In genomic region chr3:57583544-57583943, GRCh38 we compare ENCODE assay signal across 23 cellular contexts. TPM values are rescaled to one million over a fixed set of nuclear protein-coding genes. Genes with fewer than 3 reads are reported as not detected.
DNase-seq lines count a peak whose midpoint lies in the region; ATAC-seq, FAIRE-seq and TF ChIP-seq lines count a peak whose summit lies in the region.
"Had no signal": no experiment of that assay in that cellular context is flagged by ENCODE, and none has a peak within 500 bp of the region (broad histone marks: within the 10 kb centered on the region; RNA-seq: fewer than 3 reads in every experiment).

No MANE protein-coding gene starts in this region.

- no peak overlapping the region for H4K5ac ChIP-seq in IMR-90 (ENCODE audit: low read depth, low read length)

- H2AK9ac ChIP-seq in IMR-90 (replicated peaks; ENCODE audit: low read depth, low read length, poor library complexity) = no peak overlapping the region

- no peak overlapping the region for H3K14ac ChIP-seq in IMR-90 (replicated peaks; ENCODE audit: low read depth, low read length)

- WGBS in IMR-90 (ENCODE audit: extremely low coverage in 2 of 2, insufficient read length in 1 of 2), 2 experiments = no CpG with 5 or more reads among the region's 2 CpGs

- peak overlapping the region; percentile 22 for H3K27ac Mint-ChIP-seq in chondrocyte (ENCODE audit: unreplicated experiment)
- H3K27ac Mint-ChIP-seq in activated CD8-positive, alpha-beta memory T cell treated with anti-CD3 and anti-CD28 coated beads, Interleukin-2, amount 10 ng/mL, durations not matched to agents 7 days and 5 days = no peak overlapping the region
- H3K27ac Mint-ChIP-seq: activated CD4-positive, alpha-beta memory T cell treated with anti-CD3 and anti-CD28 coated beads, Interleukin-2, amount 10 ng/mL, durations not matched to agents 7 days and 5 days; activated naive CD8-positive, alpha-beta T cell treated with anti-CD3 and anti-CD28 coated beads, Interleukin-2, amount 10 ng/mL, durations not matched to agents 7 days and 5 days had no signal

- ATAC-seq in IMR-90 (ENCODE audit: low read depth) = no peak
- ATAC-seq in activated CD8-positive, alpha-beta memory T cell treated with anti-CD3 and anti-CD28 coated beads, Interleukin-2, amount 10 ng/mL, durations not matched to agents 7 days and 5 days = no peak

- no peak overlapping the region for H3K4ac ChIP-seq in IMR-90 (ENCODE audit: low read depth, low read length)

- H3K27ac ChIP-seq in IMR-90 (ENCODE audit: insufficient read depth, low read length) = no peak overlapping the region
- peak overlapping the region; percentile 20 for H3K27ac ChIP-seq in neutrophil
- H3K27ac ChIP-seq: ascending aorta, left ventricle myocardium inferior, ovary, right atrium auricular region, spleen, upper lobe of right lung had no signal

- no peak overlapping the region for H4K91ac ChIP-seq in IMR-90 (ENCODE audit: insufficient read depth, low read depth, low read length)

- H2BK20ac ChIP-seq in IMR-90 (ENCODE audit: low read depth, low read length) = no peak overlapping the region

- no peak overlapping the region for H3K9ac ChIP-seq in IMR-90 (ENCODE audit: low read depth, low read length)

- H4K8ac ChIP-seq in IMR-90 (ENCODE audit: low read depth in 2 of 2, low read length in 2 of 2) = no peak overlapping the region

- H3K4me3 Mint-ChIP-seq in chondrocyte (ENCODE audit: unreplicated experiment) = no peak overlapping the region
- H3K4me3 Mint-ChIP-seq in activated CD8-positive, alpha-beta memory T cell treated with anti-CD3 and anti-CD28 coated beads, Interleukin-2, amount 10 ng/mL, durations not matched to agents 7 days and 5 days = no peak overlapping the region
- H3K4me3 Mint-ChIP-seq: activated CD4-positive, alpha-beta memory T cell treated with anti-CD3 and anti-CD28 coated beads, Interleukin-2, amount 10 ng/mL, durations not matched to agents 7 days and 5 days; activated naive CD8-positive, alpha-beta T cell treated with anti-CD3 and anti-CD28 coated beads, Interleukin-2, amount 10 ng/mL, durations not matched to agents 7 days and 5 days; nephron had no signal

- CTCF ChIA-PET in IMR-90 (lab: Yijun Ruan, JAX) = no interaction called here
- CTCF ChIA-PET in activated CD8-positive, alpha-beta memory T cell treated with anti-CD3 and anti-CD28 coated beads, Interleukin-2, amount 10 ng/mL, durations not matched to agents 7 days and 5 days (lab: Charles Lee) = no interaction called here

- H3K4me2 ChIP-seq in IMR-90 (ENCODE audit: low read depth, low read length) = no peak overlapping the region

- DNase-seq in IMR-90 (no peak), OCI-M1 (lab: John Stamatoyannopoulos, UW) (peak; percentile 36), chondrocyte (ENCODE audit: low spot score) (no peak), GM12891 (ENCODE audit: insufficient read length, low spot score) (no peak), iPS-NIHi7 (ENCODE audit: extremely low spot score) (no peak)
- DNase-seq in activated CD8-positive, alpha-beta memory T cell treated with anti-CD3 and anti-CD28 coated beads, Interleukin-2, amount 10 ng/mL, durations not matched to agents 7 days and 5 days = no peak
- DNase-seq: activated CD4-positive, alpha-beta memory T cell treated with anti-CD3 and anti-CD28 coated beads, Interleukin-2, amount 10 ng/mL, durations not matched to agents 7 days and 5 days; activated CD4-positive, CD25-positive, alpha-beta regulatory T cell treated with anti-CD3 and anti-CD28 coated beads, Interleukin-2, amount 50 U/mL, for 72 hours; activated effector memory CD4-positive, alpha-beta T cell treated with Interleukin-2 at 50 U/mL for 16 hours; activated naive CD8-positive, alpha-beta T cell treated with anti-CD3 and anti-CD28 coated beads, Interleukin-2, amount 10 ng/mL, durations not matched to agents 7 days and 5 days; dorsolateral prefrontal cortex; left ventricle myocardium inferior; midbrain; NCI-H187; NCI-H510A treated with DMSO at 0.1 percent for 48 hours; ovary; spleen; upper lobe of right lung had no signal

- no peak overlapping the region for H2BK15ac ChIP-seq in IMR-90 (ENCODE audit: low read depth, low read length)

- H3K27me3 ChIP-seq in IMR-90 (ENCODE audit: control insufficient read depth, insufficient read depth, low read length) (no peaks in the 10 kb centered on the region), neutrophil (no peaks in the 10 kb centered on the region)
- H3K27me3 ChIP-seq: ascending aorta, dorsolateral prefrontal cortex, ovary, right atrium auricular region, spleen, upper lobe of right lung had no signal

- intact Hi-C loops in IMR-90 (cut with micrococcal nuclease) = no loop called here

- no peak overlapping the region for H2AFZ ChIP-seq in IMR-90 (replicated peaks; ENCODE audit: low read length, poor library complexity)

- no peaks in the 10 kb centered on the region for H3K27me3 Mint-ChIP-seq in chondrocyte (ENCODE audit: low read depth)
- H3K27me3 Mint-ChIP-seq in activated CD8-positive, alpha-beta memory T cell treated with anti-CD3 and anti-CD28 coated beads, Interleukin-2, amount 10 ng/mL, durations not matched to agents 7 days and 5 days = no peaks in the 10 kb centered on the region
- H3K27me3 Mint-ChIP-seq: activated CD4-positive, alpha-beta memory T cell treated with anti-CD3 and anti-CD28 coated beads, Interleukin-2, amount 10 ng/mL, durations not matched to agents 7 days and 5 days; activated naive CD8-positive, alpha-beta T cell treated with anti-CD3 and anti-CD28 coated beads, Interleukin-2, amount 10 ng/mL, durations not matched to agents 7 days and 5 days had no signal

- dilution Hi-C loops in IMR-90 (cut with HindIII; ENCODE audit: low sequenced_read_pairs, unreplicated experiment) = no loop called here

- no TSS peak for BruUV-seq in IMR-90 (replicated peaks; lab: Mats Ljungman, UMichigan)

- H3K56ac ChIP-seq in IMR-90 (ENCODE audit: extremely low read depth, insufficient read depth, low read length) = no peak overlapping the region

- H3K9me3 Mint-ChIP-seq in chondrocyte (ENCODE audit: low read depth) = no peaks in the 10 kb centered on the region
- H3K9me3 Mint-ChIP-seq in activated CD8-positive, alpha-beta memory T cell treated with anti-CD3 and anti-CD28 coated beads, Interleukin-2, amount 10 ng/mL, durations not matched to agents 7 days and 5 days (ENCODE audit: low read depth) = no peaks in the 10 kb centered on the region
- H3K9me3 Mint-ChIP-seq: activated CD4-positive, alpha-beta memory T cell treated with anti-CD3 and anti-CD28 coated beads, Interleukin-2, amount 10 ng/mL, durations not matched to agents 7 days and 5 days; activated naive CD8-positive, alpha-beta T cell treated with anti-CD3 and anti-CD28 coated beads, Interleukin-2, amount 10 ng/mL, durations not matched to agents 7 days and 5 days; nephron had no signal

- no peak for TF ChIP-seq RAD21 in IMR-90 (IDR thresholded peaks at IDR 0.05; ENCODE audit: low read length)

- in situ Hi-C loops in IMR-90 (cut with MboI; ENCODE audit: low sequenced_read_pairs) = no loop called here

- TF ChIP-seq CTCF in IMR-90 (conservative IDR thresholded peaks at IDR 0.05; ENCODE audit: low read depth, low read length) (no peak), chondrocyte (IDR thresholded peaks at IDR 0.05) (no peak), neutrophil (IDR thresholded peaks at IDR 0.05) (no peak)

- POLR2A ChIA-PET in IMR-90 (lab: Charles Lee; ENCODE audit: unreplicated experiment) = no interaction called here

- H3K36me3 ChIP-seq in IMR-90 (ENCODE audit: control insufficient read depth, insufficient read depth, low read length) (peaks cover 32% of the 10 kb centered on the region), neutrophil (peaks cover 25% of the 10 kb centered on the region)
- H3K36me3 ChIP-seq: ovary had no signal

- H2BK120ac ChIP-seq in IMR-90 (ENCODE audit: low read depth, low read length) = no peak overlapping the region

- peaks cover 3 to 29% of the 10 kb centered on the region in 2 experiments; a peak in 3 of 4 replicates for H3K79me1 ChIP-seq in IMR-90 (ENCODE audit: low read depth in 1 of 2, low read length in 2 of 2)

- FAIRE-seq in GM12891 (lab: Jason Lieb, UNC) = no peak
- FAIRE-seq: endothelial cell of umbilical vein had no signal

- no peak overlapping the region for H3K18ac ChIP-seq in IMR-90 (ENCODE audit: low read depth, low read length)

- no peaks in the 10 kb centered on the region for H3K9me3 ChIP-seq in IMR-90 (ENCODE audit: control insufficient read depth, insufficient read depth, low read length)
- H3K9me3 ChIP-seq in neutrophil = no peaks in the 10 kb centered on the region
- H3K9me3 ChIP-seq: ascending aorta, left ventricle myocardium inferior, ovary, right atrium auricular region, spleen, upper lobe of right lung had no signal

- H3K4me3 ChIP-seq in IMR-90 (ENCODE audit: insufficient read depth, low read depth, low read length) (no peak overlapping the region), neutrophil (ENCODE audit: low read depth in 1 of 2, low read length in 1 of 2) (no peak overlapping the region)
- H3K4me3 ChIP-seq: ascending aorta, dorsolateral prefrontal cortex, left ventricle myocardium inferior, ovary, right atrium auricular region, spleen, upper lobe of right lung had no signal

- no peak overlapping the region for H2BK5ac ChIP-seq in IMR-90 (ENCODE audit: low read depth, low read length, poor library complexity, severe bottlenecking)

- H2AK5ac ChIP-seq in IMR-90 (ENCODE audit: low read depth, low read length) = no peak overlapping the region

- TF ChIP-seq POLR2A in IMR-90 (IDR thresholded peaks at IDR 0.05; ENCODE audit: low read depth, low read length) (no peak), GM12891 (IDR thresholded peaks at IDR 0.05; ENCODE audit: low read depth, low read length) (no peak)

- peaks cover 47% of the 10 kb centered on the region for H3K4me1 Mint-ChIP-seq in chondrocyte (ENCODE audit: low read depth)
- peaks cover 16% of the 10 kb centered on the region for H3K4me1 Mint-ChIP-seq in activated CD8-positive, alpha-beta memory T cell treated with anti-CD3 and anti-CD28 coated beads, Interleukin-2, amount 10 ng/mL, durations not matched to agents 7 days and 5 days
- H3K4me1 Mint-ChIP-seq: nephron had no signal

- peaks cover 98% of the 10 kb centered on the region for H4K20me1 ChIP-seq in IMR-90 (ENCODE audit: insufficient read depth, low read length)

- H3K23ac ChIP-seq in IMR-90 (ENCODE audit: low read depth, low read length) = 0 out of 2 replicates have a peak overlapping the region, but pooled peaks have one; percentile 65

- H3K9me1 ChIP-seq in IMR-90 (ENCODE audit: insufficient read depth, low read length) = peaks cover 5% of the 10 kb centered on the region; the same call in 1 of the 2 replicates

- H3K36me3 Mint-ChIP-seq in chondrocyte (ENCODE audit: low read depth) = peaks cover 12% of the 10 kb centered on the region
- H3K36me3 Mint-ChIP-seq in activated CD8-positive, alpha-beta memory T cell treated with anti-CD3 and anti-CD28 coated beads, Interleukin-2, amount 10 ng/mL, durations not matched to agents 7 days and 5 days = peaks cover 20% of the 10 kb centered on the region

- H3K4me1 ChIP-seq in IMR-90 (ENCODE audit: control insufficient read depth, insufficient read depth, low read length) = peaks cover 4% of the 10 kb centered on the region
- peaks cover 10% of the 10 kb centered on the region in 2 experiments for H3K4me1 ChIP-seq in neutrophil (ENCODE audit: control insufficient read depth in 1 of 2, insufficient read depth in 1 of 2, low read depth in 1 of 2, low read length in 1 of 2)

RNA-seq across cellular contexts. Expression of gene ARF4, which starts 13.6 kb away (rescaled TPM):
- 172 and 290 TPM in 2 replicates for total RNA-seq in IMR-90 (2012; rRNA removed)
- polyA plus RNA-seq in IMR-90 (2012; rRNA removed) = 357 and 412 TPM in 2 replicates
- 104 and 250 TPM in 2 replicates for polyA plus RNA-seq in IMR-90 (2012; cell fraction: cytosol; rRNA removed)
- 132 and 157 TPM in 2 replicates for polyA plus RNA-seq in IMR-90 (2012; cell fraction: nucleus; rRNA removed; ENCODE audit: low replicate concordance)
- total RNA-seq in chondrocyte = 413 to 474 TPM (median 415 TPM) in 3 replicates
- 83.8 TPM for polyA plus RNA-seq in GM12891 (2012; ENCODE audit: low read depth, missing spikeins)
- total RNA-seq in activated CD8-positive, alpha-beta memory T cell treated with anti-CD3 and anti-CD28 coated beads, Interleukin-2, amount 10 ng/mL, durations not matched to agents 7 days and 5 days = 10 to 100 TPM; 51.3 to 61.6 TPM

RNA-seq across cellular contexts. Expression of gene PDE12, which starts 27.5 kb away (rescaled TPM):
- total RNA-seq in IMR-90 (2012; rRNA removed) (16.8 and 16.9 TPM in 2 replicates), chondrocyte (16.6 to 17.8 TPM (median 17.5 TPM) in 3 replicates)
- polyA plus RNA-seq in IMR-90 (2012; rRNA removed) = 9.5 and 10.0 TPM in 2 replicates
- polyA plus RNA-seq in IMR-90 (2012; cell fraction: cytosol; rRNA removed) = 6.5 and 8.9 TPM in 2 replicates
- 4.3 and 7.0 TPM in 2 replicates for polyA plus RNA-seq in IMR-90 (2012; cell fraction: nucleus; rRNA removed; ENCODE audit: low replicate concordance)
- polyA plus RNA-seq in GM12891 (2012; ENCODE audit: low read depth, missing spikeins) = 5.8 TPM
- total RNA-seq in activated CD8-positive, alpha-beta memory T cell treated with anti-CD3 and anti-CD28 coated beads, Interleukin-2, amount 10 ng/mL, durations not matched to agents 7 days and 5 days = 10 to 100 TPM; 30.3 to 36.5 TPM

RNA-seq across cellular contexts. Expression of gene DNAH12, which starts 39.4 kb away (rescaled TPM):
- total RNA-seq in IMR-90 (2012; rRNA removed) (under 0.01 TPM in 2 replicates), chondrocyte (0.02 to 0.29 TPM (median 0.15 TPM) in 3 replicates)
- 0.02 TPM in 1 of 2 replicates, not detected in the other for polyA plus RNA-seq in IMR-90 (2012; rRNA removed)
- not detected in 2 replicates for polyA plus RNA-seq in IMR-90 (2012; cell fraction: cytosol; rRNA removed)
- 0.17 TPM in 1 of 2 replicates, not detected in the other for polyA plus RNA-seq in IMR-90 (2012; cell fraction: nucleus; rRNA removed; ENCODE audit: low replicate concordance)
- polyA plus RNA-seq in GM12891 (2012; ENCODE audit: low read depth, missing spikeins) = 0.33 TPM
- under 1 TPM in 1 of 2 experiments, not detected in 1; 0.06 TPM for total RNA-seq in activated CD8-positive, alpha-beta memory T cell treated with anti-CD3 and anti-CD28 coated beads, Interleukin-2, amount 10 ng/mL, durations not matched to agents 7 days and 5 days
- total RNA-seq: ascending aorta had no signal
